1 cellular context compared by ENCODE assay signal in genomic region chr22:32579533-32580220, GRCh38.
TF ChIP-seq lines count a peak whose summit lies in the region.

No MANE protein-coding gene starts in this region.

TF ChIP-seq in HepG2, 621 proteins besides CTCF, POLR2A, EP300 and RAD21 (continued from another document and continues in another):
- TF ChIP-seq ZNF280D (CRISPR knock-in tag; IDR thresholded peaks at IDR 0.05) (no peak), PHF20 (CRISPR knock-in tag; IDR thresholded peaks at IDR 0.05) (no peak), CC2D1A (CRISPR knock-in tag; IDR thresholded peaks at IDR 0.05) (no peak), SATB2 (CRISPR knock-in tag; IDR thresholded peaks at IDR 0.05) (no peak), ZNF292 (CRISPR knock-in tag; IDR thresholded peaks at IDR 0.05; ENCODE audit: borderline replicate concordance, low read depth) (peak; percentile 77; the same call in 1 of the 2 replicates), GABPB1 (CRISPR knock-in tag; IDR thresholded peaks at IDR 0.05) (peak; percentile 24; the same call in 1 of the 2 replicates), HMGXB4 (CRISPR knock-in tag; IDR thresholded peaks at IDR 0.05; ENCODE audit: borderline replicate concordance in 1 of 2, low read depth in 1 of 2) (no peak), MIER3 (CRISPR knock-in tag; IDR thresholded peaks at IDR 0.05; ENCODE audit: borderline replicate concordance) (peak; percentile 64; the same call in 1 of the 2 replicates), ZNF503 (CRISPR knock-in tag; IDR thresholded peaks at IDR 0.05) (no peak), FUBP1 (CRISPR knock-in tag; IDR thresholded peaks at IDR 0.05; ENCODE audit: borderline replicate concordance) (no peak), TSC22D2 (CRISPR knock-in tag; IDR thresholded peaks at IDR 0.05; ENCODE audit: borderline replicate concordance) (no peak), REST (IDR thresholded peaks at IDR 0.05; ENCODE audit: borderline replicate concordance in 1 of 2, low read depth in 1 of 2, low read length in 2 of 2) (peak in 1 of 2 experiments; percentile 54; a peak in 1 of 4 replicates), MED1 (CRISPR knock-in tag; IDR thresholded peaks at IDR 0.05) (peak; percentile 86), DNMT1 (CRISPR knock-in tag; IDR thresholded peaks at IDR 0.05) (no peak), RXRB (CRISPR knock-in tag; IDR thresholded peaks at IDR 0.05; ENCODE audit: borderline replicate concordance) (peak; percentile 95), AKAP8 (CRISPR knock-in tag; IDR thresholded peaks at IDR 0.05) (no peak), BCL3 (CRISPR knock-in tag; IDR thresholded peaks at IDR 0.05) (no peak), NRL (CRISPR knock-in tag; IDR thresholded peaks at IDR 0.05; ENCODE audit: borderline replicate concordance) (no peak), FOSL2 (CRISPR knock-in tag; IDR thresholded peaks at IDR 0.05) (peak; percentile 29; the same call in 1 of the 2 replicates), NR2C2 (CRISPR knock-in tag; IDR thresholded peaks at IDR 0.05; ENCODE audit: borderline replicate concordance) (no peak), KLF6 (CRISPR knock-in tag; IDR thresholded peaks at IDR 0.05) (no peak), TBX3 (IDR thresholded peaks at IDR 0.05; ENCODE audit: borderline replicate concordance) (no peak), ZHX1 (CRISPR knock-in tag; IDR thresholded peaks at IDR 0.05; ENCODE audit: low read depth) (peak; percentile 83), ZNF44 (CRISPR knock-in tag; IDR thresholded peaks at IDR 0.05) (no peak), NFIC (IDR thresholded peaks at IDR 0.05; ENCODE audit: low read length) (no peak), AGO1 (IDR thresholded peaks at IDR 0.05; ENCODE audit: low read depth, low read length, poor library complexity, severe bottlenecking) (no peak), ARHGAP35 (CRISPR knock-in tag; IDR thresholded peaks at IDR 0.05; ENCODE audit: borderline replicate concordance) (no peak), ZNF687 (CRISPR knock-in tag; IDR thresholded peaks at IDR 0.05) (peak; percentile 87), FIP1L1 (IDR thresholded peaks at IDR 0.05; ENCODE audit: borderline replicate concordance, insufficient read depth, low read depth, low read length) (no peak), ZNF740 (CRISPR knock-in tag; IDR thresholded peaks at IDR 0.05) (no peak), THAP7 (CRISPR knock-in tag; IDR thresholded peaks at IDR 0.05) (no peak), ZBTB7A (CRISPR knock-in tag; IDR thresholded peaks at IDR 0.05) (no peak), ZNF225 (CRISPR knock-in tag; IDR thresholded peaks at IDR 0.05) (no peak), MAFF (IDR thresholded peaks at IDR 0.05; ENCODE audit: low read depth, low read length) (no peak), RARA (CRISPR knock-in tag; IDR thresholded peaks at IDR 0.05) (peak; percentile 68), HOXA7 (CRISPR knock-in tag; IDR thresholded peaks at IDR 0.05) (no peak), ZNF354B (CRISPR knock-in tag; IDR thresholded peaks at IDR 0.05) (no peak), SMAD3 (CRISPR knock-in tag; IDR thresholded peaks at IDR 0.05) (no peak), NFATC3 (CRISPR knock-in tag; IDR thresholded peaks at IDR 0.05) (no peak)
